ENCODE assay signal across 28 cellular contexts in genomic region chr17:58092797-58093385, GRCh38. TPM values are rescaled to one million over a fixed set of nuclear protein-coding genes. Genes with fewer than 3 reads are reported as not detected.
DNase-seq lines count a peak whose midpoint lies in the region; ATAC-seq and TF ChIP-seq lines count a peak whose summit lies in the region.
"Had no signal": no experiment of that assay in that cellular context is flagged by ENCODE, and none has a peak within 500 bp of the region (broad histone marks: within the 10 kb centered on the region; RNA-seq: fewer than 3 reads in every experiment).

No MANE protein-coding gene starts in this region.

- no peaks in the 10 kb centered on the region for H3K9me3 Mint-ChIP-seq in activated CD4-positive, alpha-beta T cell treated with anti-CD3 and anti-CD28 coated beads, Interleukin-2, amount 10 ng/mL, durations not matched to agents 24 days and 14 days
- no peaks in the 10 kb centered on the region for H3K9me3 Mint-ChIP-seq in CD4-positive, CD25-positive, alpha-beta regulatory T cell
- no peaks in the 10 kb centered on the region for H3K9me3 Mint-ChIP-seq in immature natural killer cell
- no peaks in the 10 kb centered on the region for H3K9me3 Mint-ChIP-seq in activated T-helper 1 cell treated with anti-CD3 and anti-CD28 coated beads, Interleukin-12 subunit alpha, Interleukin-12 subunit beta, Interleukin-2, Interleukin-4 antibody, amounts not matched to agents 30 ng/mL and 10 ng/mL and 1 ng/mL, durations not matched to agents 14 hours and 24 hours and 36 hours
- H3K9me3 Mint-ChIP-seq: activated naive CD8-positive, alpha-beta T cell treated with anti-CD3 and anti-CD28 coated beads, Interleukin-2, amount 10 ng/mL, durations not matched to agents 7 days and 5 days had no signal

- H3K36me3 Mint-ChIP-seq in activated CD4-positive, alpha-beta T cell treated with anti-CD3 and anti-CD28 coated beads, Interleukin-2, amount 10 ng/mL, durations not matched to agents 24 days and 14 days (ENCODE audit: low read depth) = peaks cover 54% of the 10 kb centered on the region
- H3K36me3 Mint-ChIP-seq in CD4-positive, CD25-positive, alpha-beta regulatory T cell = peaks cover 47% of the 10 kb centered on the region
- H3K36me3 Mint-ChIP-seq in T-helper 17 cell (ENCODE audit: low read depth) (peaks cover 15% of the 10 kb centered on the region), immature natural killer cell (peaks cover 8 to 59% (median 15%) of the 10 kb centered on the region in 3 donors)
- H3K36me3 Mint-ChIP-seq in activated T-helper 1 cell treated with anti-CD3 and anti-CD28 coated beads, Interleukin-12 subunit alpha, Interleukin-12 subunit beta, Interleukin-2, Interleukin-4 antibody, amounts not matched to agents 30 ng/mL and 10 ng/mL and 1 ng/mL, durations not matched to agents 14 hours and 24 hours and 36 hours (ENCODE audit: low read depth) = peaks cover 58% of the 10 kb centered on the region

- 58 to 63% methylated on average over 7 of the region's 7 CpGs for WGBS in aorta, 2 donors

- no peak overlapping the region for H3K4me3 Mint-ChIP-seq in activated CD4-positive, alpha-beta T cell treated with anti-CD3 and anti-CD28 coated beads, Interleukin-2, amount 10 ng/mL, durations not matched to agents 24 days and 14 days
- H3K4me3 Mint-ChIP-seq in CD4-positive, CD25-positive, alpha-beta regulatory T cell = no peak overlapping the region
- H3K4me3 Mint-ChIP-seq in T-helper 17 cell (no peak overlapping the region), immature natural killer cell (peak overlapping the region in 3 of 5 donors; percentile 44 to 57 (median 47))
- no peak overlapping the region for H3K4me3 Mint-ChIP-seq in activated T-helper 1 cell treated with anti-CD3 and anti-CD28 coated beads, Interleukin-12 subunit alpha, Interleukin-12 subunit beta, Interleukin-2, Interleukin-4 antibody, amounts not matched to agents 30 ng/mL and 10 ng/mL and 1 ng/mL, durations not matched to agents 14 hours and 24 hours and 36 hours
- H3K4me3 Mint-ChIP-seq: activated naive CD8-positive, alpha-beta T cell treated with anti-CD3 and anti-CD28 coated beads, Interleukin-2, amount 10 ng/mL, durations not matched to agents 7 days and 5 days had no signal

- H3K4me1 Mint-ChIP-seq in activated CD4-positive, alpha-beta T cell treated with anti-CD3 and anti-CD28 coated beads, Interleukin-2, amount 10 ng/mL, durations not matched to agents 24 days and 14 days = peaks cover 21% of the 10 kb centered on the region
- peaks cover 5 to 40% (median 24%) of the 10 kb centered on the region in 4 donors for H3K4me1 Mint-ChIP-seq in CD4-positive, CD25-positive, alpha-beta regulatory T cell
- peaks cover 28% of the 10 kb centered on the region for H3K4me1 Mint-ChIP-seq in T-helper 17 cell
- H3K4me1 Mint-ChIP-seq in immature natural killer cell = peaks cover 41 to 62% of the 10 kb centered on the region in 2 donors
- H3K4me1 Mint-ChIP-seq in activated T-helper 1 cell treated with anti-CD3 and anti-CD28 coated beads, Interleukin-12 subunit alpha, Interleukin-12 subunit beta, Interleukin-2, Interleukin-4 antibody, amounts not matched to agents 30 ng/mL and 10 ng/mL and 1 ng/mL, durations not matched to agents 14 hours and 24 hours and 36 hours (ENCODE audit: low read depth) = peaks cover 21% of the 10 kb centered on the region

- DNase-seq in activated CD4-positive, alpha-beta T cell treated with anti-CD3 and anti-CD28 coated beads, Interleukin-2, amount 10 ng/mL, durations not matched to agents 24 days and 14 days = peak; percentile 44
- DNase-seq in activated CD4-positive, alpha-beta T cell treated with anti-CD3 and anti-CD28 coated beads for 1 hour = no peak
- DNase-seq in CD4-positive, CD25-positive, alpha-beta regulatory T cell = no peak
- DNase-seq in T-helper 17 cell (no peak), immature natural killer cell (peak in 1 of 3 donors; percentile 19), aorta (no peak)
- no peak for DNase-seq in activated T-helper 1 cell treated with anti-CD3 and anti-CD28 coated beads, Interleukin-12 subunit alpha, Interleukin-12 subunit beta, Interleukin-2, Interleukin-4 antibody, amounts not matched to agents 30 ng/mL and 10 ng/mL and 1 ng/mL, durations not matched to agents 14 hours and 24 hours and 36 hours (ENCODE audit: low spot score)
- DNase-seq: activated CD4-positive, alpha-beta T cell treated with anti-CD3 and anti-CD28 coated beads for 48 hours; activated naive CD8-positive, alpha-beta T cell treated with anti-CD3 and anti-CD28 coated beads, Interleukin-2, amount 10 ng/mL, durations not matched to agents 7 days and 5 days; activated T-cell treated with anti-CD3 and anti-CD28 coated beads for 4 hours; BE2C; Calu3; effector memory CD4-positive, alpha-beta T cell; kidney glomerular epithelial cell; NCI-H2081 treated with DMSO at 0.1 percent for 48 hours; NCI-H510A; NK-92 treated with Interleukin-12 subunit alpha and Interleukin-12 subunit beta, amount 100 ng/mL, for 24 hours; pancreas; Peyer's patch; right lobe of liver; T-helper 2 cell; upper lobe of left lung had no signal

- no peaks in the 10 kb centered on the region for H3K27me3 ChIP-seq in CD4-positive, CD25-positive, alpha-beta regulatory T cell (ENCODE audit: control insufficient read depth, insufficient read depth, low read length)
- no peaks in the 10 kb centered on the region for H3K27me3 ChIP-seq in aorta (ENCODE audit: control insufficient read depth in 1 of 2, insufficient read depth in 2 of 2, low read length in 1 of 2)
- H3K27me3 ChIP-seq: BE2C, pancreas, Peyer's patch, right lobe of liver, upper lobe of left lung had no signal

- H3K27ac Mint-ChIP-seq in activated CD4-positive, alpha-beta T cell treated with anti-CD3 and anti-CD28 coated beads, Interleukin-2, amount 10 ng/mL, durations not matched to agents 24 days and 14 days = no peak overlapping the region
- H3K27ac Mint-ChIP-seq in CD4-positive, CD25-positive, alpha-beta regulatory T cell = peak overlapping the region in 2 of 3 donors; percentile 73 to 74
- peak overlapping the region; percentile 61 for H3K27ac Mint-ChIP-seq in T-helper 17 cell
- H3K27ac Mint-ChIP-seq in immature natural killer cell = peak overlapping the region; percentile 74 to 89 (median 84)
- no peak overlapping the region for H3K27ac Mint-ChIP-seq in activated T-helper 1 cell treated with anti-CD3 and anti-CD28 coated beads, Interleukin-12 subunit alpha, Interleukin-12 subunit beta, Interleukin-2, Interleukin-4 antibody, amounts not matched to agents 30 ng/mL and 10 ng/mL and 1 ng/mL, durations not matched to agents 14 hours and 24 hours and 36 hours
- H3K27ac Mint-ChIP-seq: activated naive CD8-positive, alpha-beta T cell treated with anti-CD3 and anti-CD28 coated beads, Interleukin-2, amount 10 ng/mL, durations not matched to agents 7 days and 5 days had no signal

- no peaks in the 10 kb centered on the region for H3K27me3 Mint-ChIP-seq in activated CD4-positive, alpha-beta T cell treated with anti-CD3 and anti-CD28 coated beads, Interleukin-2, amount 10 ng/mL, durations not matched to agents 24 days and 14 days
- no peaks in the 10 kb centered on the region for H3K27me3 Mint-ChIP-seq in CD4-positive, CD25-positive, alpha-beta regulatory T cell
- H3K27me3 Mint-ChIP-seq in T-helper 17 cell (no peaks in the 10 kb centered on the region), immature natural killer cell (ENCODE audit: low read depth in 3 of 3) (peaks cover 2 to 4% (median 3%) of the 10 kb centered on the region in 3 donors)
- no peaks in the 10 kb centered on the region for H3K27me3 Mint-ChIP-seq in activated T-helper 1 cell treated with anti-CD3 and anti-CD28 coated beads, Interleukin-12 subunit alpha, Interleukin-12 subunit beta, Interleukin-2, Interleukin-4 antibody, amounts not matched to agents 30 ng/mL and 10 ng/mL and 1 ng/mL, durations not matched to agents 14 hours and 24 hours and 36 hours (ENCODE audit: insufficient read depth)
- H3K27me3 Mint-ChIP-seq: activated naive CD8-positive, alpha-beta T cell treated with anti-CD3 and anti-CD28 coated beads, Interleukin-2, amount 10 ng/mL, durations not matched to agents 7 days and 5 days had no signal

- H3K36me3 ChIP-seq in CD4-positive, CD25-positive, alpha-beta regulatory T cell (ENCODE audit: control insufficient read depth, insufficient read depth, low read length) = peaks cover 56% of the 10 kb centered on the region
- peaks cover 10 to 14% of the 10 kb centered on the region in 2 donors for H3K36me3 ChIP-seq in aorta (ENCODE audit: control insufficient read depth in 1 of 2, insufficient read depth in 2 of 2, low read length in 1 of 2)

- H3K27ac ChIP-seq in CD4-positive, CD25-positive, alpha-beta regulatory T cell (ENCODE audit: insufficient read depth, low read length, poor library complexity, severe bottlenecking) = no peak overlapping the region
- H3K27ac ChIP-seq in aorta (ENCODE audit: low read depth in 1 of 2, low read length in 2 of 2) = no peak overlapping the region
- H3K27ac ChIP-seq: HL-60, pancreas, Peyer's patch, right lobe of liver, upper lobe of left lung had no signal

- no peak overlapping the region for H3K4me3 ChIP-seq in CD4-positive, CD25-positive, alpha-beta regulatory T cell (ENCODE audit: low read depth, low read length)
- no peak overlapping the region for H3K4me3 ChIP-seq in aorta (ENCODE audit: low read length in 2 of 2)
- H3K4me3 ChIP-seq: pancreas, Peyer's patch, right lobe of liver, upper lobe of left lung had no signal

- ATAC-seq in CD4-positive, CD25-positive, alpha-beta regulatory T cell (ENCODE audit: low read depth in 2 of 2) = no peak
- no peak for ATAC-seq in T-helper 17 cell
- ATAC-seq in aorta (ENCODE audit: low FRiP score) = no peak
- no peak for ATAC-seq in GM18505 (IDR thresholded peaks at IDR 0.05; ENCODE audit: unreplicated experiment)
- ATAC-seq: pancreas, right lobe of liver had no signal

- no peaks in the 10 kb centered on the region for H3K4me1 ChIP-seq in CD4-positive, CD25-positive, alpha-beta regulatory T cell (ENCODE audit: control insufficient read depth, insufficient read depth, low read length, poor library complexity, severe bottlenecking)
- no peaks in the 10 kb centered on the region for H3K4me1 ChIP-seq in aorta (ENCODE audit: control insufficient read depth in 1 of 2, insufficient read depth in 2 of 2, low read length in 2 of 2)
- H3K4me1 ChIP-seq: BE2C, pancreas, right lobe of liver had no signal

- H3K9me3 ChIP-seq in CD4-positive, CD25-positive, alpha-beta regulatory T cell (ENCODE audit: control insufficient read depth in 2 of 2, low read length in 2 of 2) = no peaks in the 10 kb centered on the region
- H3K9me3 ChIP-seq in T-helper 17 cell (ENCODE audit: control insufficient read depth, low read length, poor library complexity, severe bottlenecking) (no peaks in the 10 kb centered on the region), aorta (ENCODE audit: control insufficient read depth, low read length) (no peaks in the 10 kb centered on the region)
- H3K9me3 ChIP-seq: BE2C, pancreas, Peyer's patch, right lobe of liver, upper lobe of left lung had no signal

- TF ChIP-seq POLR2A in GM18505 (IDR thresholded peaks at IDR 0.05; ENCODE audit: borderline replicate concordance, extremely low read depth, insufficient read depth, insufficient read length) = no peak

- intact Hi-C loops in activated CD4-positive, alpha-beta T cell treated with anti-CD3 and anti-CD28 coated beads, Interleukin-2, amount 10 ng/mL, durations not matched to agents 24 days and 14 days (cut with micrococcal nuclease) = no loop called here
- intact Hi-C loops in aorta (cut with DNase I) = loop anchor here in 1 of 2 donors (10.0 kb wide), 1 partner anchor 238 kb away; the partner anchor contains the start of gene MRPS23
- intact Hi-C loops in activated T-helper 1 cell treated with anti-CD3 and anti-CD28 coated beads, Interleukin-12 subunit alpha, Interleukin-12 subunit beta, Interleukin-2, Interleukin-4 antibody, amounts not matched to agents 30 ng/mL and 10 ng/mL and 1 ng/mL, durations not matched to agents 14 hours and 24 hours and 36 hours (cut with micrococcal nuclease) = no loop called here

RNA-seq across cellular contexts. Expression of gene DYNLL2, which starts 9.7 kb away (rescaled TPM):
- total RNA-seq in activated CD4-positive, alpha-beta T cell treated with anti-CD3 and anti-CD28 coated beads, Interleukin-2, amount 10 ng/mL, durations not matched to agents 24 days and 14 days = 36.6 and 37.2 TPM in 2 replicates
- 37.4 TPM for total RNA-seq in CD4-positive, CD25-positive, alpha-beta regulatory T cell
- polyA plus RNA-seq in CD4-positive, CD25-positive, alpha-beta regulatory T cell = 1 to 10 TPM in 2 of 4 donors, under 1 TPM in 2; 0.57 to 1.7 (median 1.0) TPM
- total RNA-seq in T-helper 17 cell = 10 to 100 TPM; 41.0 to 44.1 TPM
- 1 to 10 TPM in 1 of 3 donors, under 1 TPM in 2; 0.53 to 1.1 (median 0.90) TPM for polyA plus RNA-seq in immature natural killer cell
- 10 to 100 TPM; 29.3 to 35.7 TPM for total RNA-seq in aorta
- 10 to 100 TPM; 17.5 to 56.0 TPM for polyA plus RNA-seq in aorta
- total RNA-seq in activated T-helper 1 cell treated with anti-CD3 and anti-CD28 coated beads, Interleukin-12 subunit alpha, Interleukin-12 subunit beta, Interleukin-2, Interleukin-4 antibody, amounts not matched to agents 30 ng/mL and 10 ng/mL and 1 ng/mL, durations not matched to agents 14 hours and 24 hours and 36 hours = 35.8 and 37.6 TPM in 2 replicates

RNA-seq across cellular contexts. Expression of gene OR4D1, which starts 55.3 kb away (rescaled TPM):
- total RNA-seq in activated CD4-positive, alpha-beta T cell treated with anti-CD3 and anti-CD28 coated beads, Interleukin-2, amount 10 ng/mL, durations not matched to agents 24 days and 14 days = 0.07 and 0.14 TPM in 2 replicates
- total RNA-seq in CD4-positive, CD25-positive, alpha-beta regulatory T cell = 0.42 TPM
- 1 to 10 TPM in 1 of 4 donors, under 1 TPM in 3; 0.54 to 1.1 (median 0.81) TPM for polyA plus RNA-seq in CD4-positive, CD25-positive, alpha-beta regulatory T cell
- total RNA-seq in T-helper 17 cell (1 to 10 TPM; 1.0 to 1.2 TPM), aorta (not detected)
- polyA plus RNA-seq in immature natural killer cell (1 to 10 TPM; 1.4 to 2.3 (median 1.4) TPM), aorta (not detected)
- 0.10 and 0.26 TPM in 2 replicates for total RNA-seq in activated T-helper 1 cell treated with anti-CD3 and anti-CD28 coated beads, Interleukin-12 subunit alpha, Interleukin-12 subunit beta, Interleukin-2, Interleukin-4 antibody, amounts not matched to agents 30 ng/mL and 10 ng/mL and 1 ng/mL, durations not matched to agents 14 hours and 24 hours and 36 hours
- total RNA-seq: Calu3, glomerular endothelial cell, lung microvascular endothelial cell, myocyte, pancreas, Peyer's patch, right lobe of liver, subcutaneous adipose tissue, upper lobe of left lung had no signal
- polyA plus RNA-seq: pancreas had no signal

Comparison
In these comparisons a context has a peak if more than half of its experiments do, and no peak if none do; other contexts are left out.
1. H3K27ac Mint-ChIP-seq: peak in CD4-positive, CD25-positive, alpha-beta regulatory T cell (2 of 3), T-helper 17 cell (single experiment) and immature natural killer cell (6 of 6); none in activated CD4-positive, alpha-beta T cell treated with anti-CD3 and anti-CD28 coated beads, Interleukin-2, amount 10 ng/mL, durations not matched to agents 24 days and 14 days (single experiment) and activated T-helper 1 cell treated with anti-CD3 and anti-CD28 coated beads, Interleukin-12 subunit alpha, Interleukin-12 subunit beta, Interleukin-2, Interleukin-4 antibody, amounts not matched to agents 30 ng/mL and 10 ng/mL and 1 ng/mL, durations not matched to agents 14 hours and 24 hours and 36 hours (single experiment).
2. H3K4me3 Mint-ChIP-seq: peak in immature natural killer cell (3 of 5); none in activated CD4-positive, alpha-beta T cell treated with anti-CD3 and anti-CD28 coated beads, Interleukin-2, amount 10 ng/mL, durations not matched to agents 24 days and 14 days (single experiment), CD4-positive, CD25-positive, alpha-beta regulatory T cell (0 of 4), T-helper 17 cell (single experiment) and activated T-helper 1 cell treated with anti-CD3 and anti-CD28 coated beads, Interleukin-12 subunit alpha, Interleukin-12 subunit beta, Interleukin-2, Interleukin-4 antibody, amounts not matched to agents 30 ng/mL and 10 ng/mL and 1 ng/mL, durations not matched to agents 14 hours and 24 hours and 36 hours (single experiment).